9 cellular contexts compared by ENCODE assay signal in genomic region chr15:101189341-101189679, GRCh38.
DNase-seq lines count a peak whose midpoint lies in the region; ATAC-seq and TF ChIP-seq lines count a peak whose summit lies in the region.
"Had no signal": no experiment of that assay in that cellular context is flagged by ENCODE, and none has a peak within 500 bp of the region (broad histone marks: within the 10 kb centered on the region; RNA-seq: fewer than 3 reads in every experiment).

No MANE protein-coding gene starts in this region.

- H3K4me3 ChIP-seq in left ventricle myocardium inferior, result peak overlapping the region; percentile 56
- H3K4me3 ChIP-seq in smooth muscle cell, result peak overlapping the region; percentile 31

- H3K27ac ChIP-seq in left ventricle myocardium inferior (replicated peaks) (peak overlapping the region; percentile 87), smooth muscle cell (ENCODE audit: low read depth) (peak overlapping the region; percentile 100)

- H3K4me1 ChIP-seq in left ventricle myocardium inferior (peaks cover 91% of the 10 kb centered on the region), smooth muscle cell (ENCODE audit: low read depth) (peaks cover 47% of the 10 kb centered on the region)

- H3K9me3 ChIP-seq in left ventricle myocardium inferior (replicated peaks) (no peaks in the 10 kb centered on the region), smooth muscle cell (replicated peaks; ENCODE audit: low read depth) (no peaks in the 10 kb centered on the region)

- peak overlapping the region; percentile 96 for H3K27ac Mint-ChIP-seq in HFFc6
- peak overlapping the region; percentile 88 for H3K27ac Mint-ChIP-seq in activated naive CD8-positive, alpha-beta T cell treated with anti-CD3 and anti-CD28 coated beads, Interleukin-2, amount 50 U/mL, for 24 hours

- no peak for ATAC-seq in activated naive CD8-positive, alpha-beta T cell treated with anti-CD3 and anti-CD28 coated beads, Interleukin-2, amount 50 U/mL, for 24 hours
- ATAC-seq in HG02840 (IDR thresholded peaks at IDR 0.05; ENCODE audit: low FRiP score, unreplicated experiment), result no peak
- ATAC-seq in GM21825 (IDR thresholded peaks at IDR 0.05; ENCODE audit: unreplicated experiment), result no peak
- ATAC-seq in HG03520 (IDR thresholded peaks at IDR 0.05; ENCODE audit: unreplicated experiment), result no peak

- peak overlapping the region; percentile 80 for H3K4me3 Mint-ChIP-seq in HFFc6
- peak overlapping the region; percentile 43 for H3K4me3 Mint-ChIP-seq in activated naive CD8-positive, alpha-beta T cell treated with anti-CD3 and anti-CD28 coated beads, Interleukin-2, amount 50 U/mL, for 24 hours

- H3K4me1 Mint-ChIP-seq in HFFc6 (ENCODE audit: low read depth), result peaks cover 85% of the 10 kb centered on the region
- H3K4me1 Mint-ChIP-seq in activated naive CD8-positive, alpha-beta T cell treated with anti-CD3 and anti-CD28 coated beads, Interleukin-2, amount 50 U/mL, for 24 hours, result peaks cover 90% of the 10 kb centered on the region

- intact Hi-C loops in left ventricle myocardium inferior (cut with micrococcal nuclease), result no loop called here

- H3K27me3 Mint-ChIP-seq in HFFc6 (ENCODE audit: insufficient read depth), result no peaks in the 10 kb centered on the region
- H3K27me3 Mint-ChIP-seq in activated naive CD8-positive, alpha-beta T cell treated with anti-CD3 and anti-CD28 coated beads, Interleukin-2, amount 50 U/mL, for 24 hours, result no peaks in the 10 kb centered on the region

- no peaks in the 10 kb centered on the region for H3K36me3 ChIP-seq in left ventricle myocardium inferior
- no peaks in the 10 kb centered on the region for H3K36me3 ChIP-seq in smooth muscle cell (ENCODE audit: low read depth)

- no peak overlapping the region for H2AFZ ChIP-seq in smooth muscle cell (ENCODE audit: low read depth)

- peaks cover 86% of the 10 kb centered on the region for H3K79me2 ChIP-seq in smooth muscle cell (ENCODE audit: low read depth)

- no peak for TF ChIP-seq CTCF in HFFc6 (IDR thresholded peaks at IDR 0.05)
- TF ChIP-seq CTCF in left ventricle myocardium inferior (IDR thresholded peaks at IDR 0.05; ENCODE audit: borderline replicate concordance), result no peak
- no peak for TF ChIP-seq CTCF in smooth muscle cell (IDR thresholded peaks at IDR 0.05; ENCODE audit: borderline replicate concordance, insufficient read depth, poor library complexity, severe bottlenecking)

- 50% methylated on average over 5 of the region's 5 CpGs for WGBS in smooth muscle cell (ENCODE audit: low lambda C conversion rate)

- no peaks in the 10 kb centered on the region for H3K9me3 Mint-ChIP-seq in HFFc6
- no peaks in the 10 kb centered on the region for H3K9me3 Mint-ChIP-seq in activated naive CD8-positive, alpha-beta T cell treated with anti-CD3 and anti-CD28 coated beads, Interleukin-2, amount 50 U/mL, for 24 hours

- H3K27me3 ChIP-seq in left ventricle myocardium inferior (ENCODE audit: low read depth) (no peaks in the 10 kb centered on the region), smooth muscle cell (ENCODE audit: low read depth) (no peaks in the 10 kb centered on the region)

- H3F3A ChIP-seq in smooth muscle cell (ENCODE audit: low read depth), result peaks cover 51% of the 10 kb centered on the region

- DNase-seq in HFFc6 (no peak), left ventricle myocardium inferior (no peak), smooth muscle cell (lab: John Stamatoyannopoulos, UW; ENCODE audit: unreplicated experiment) (no peak), superior temporal gyrus (ENCODE audit: extremely low spot score) (no peak)
- DNase-seq in activated naive CD8-positive, alpha-beta T cell treated with anti-CD3 and anti-CD28 coated beads, Interleukin-2, amount 50 U/mL, for 24 hours, result no peak
- DNase-seq: NCI-H1105 treated with DMSO at 0.1 percent for 48 hours had no signal

- peaks cover 18% of the 10 kb centered on the region for H4K20me1 ChIP-seq in smooth muscle cell (ENCODE audit: low read depth)

- peak overlapping the region; percentile 81 for H3K4me2 ChIP-seq in smooth muscle cell

- peaks cover 14% of the 10 kb centered on the region; the same call in 1 of the 2 replicates for H3K36me3 Mint-ChIP-seq in HFFc6 (ENCODE audit: low read depth)
- peaks cover 39% of the 10 kb centered on the region for H3K36me3 Mint-ChIP-seq in activated naive CD8-positive, alpha-beta T cell treated with anti-CD3 and anti-CD28 coated beads, Interleukin-2, amount 50 U/mL, for 24 hours (ENCODE audit: low read depth)

- H3K9ac ChIP-seq in smooth muscle cell (ENCODE audit: low read depth), result peak overlapping the region; percentile 94
